15 cellular contexts compared by ENCODE assay signal in genomic region chr16:11989238-11990160, GRCh38. TPM values are rescaled to one million over a fixed set of nuclear protein-coding genes. Genes with fewer than 3 reads are reported as not detected.
A peak's percentile ranks its signal among the peaks of the same experiment; 100 is the strongest.
DNase-seq lines count a peak whose midpoint lies in the region; ATAC-seq and TF ChIP-seq lines count a peak whose summit lies in the region.
"Had no signal": no experiment of that assay in that cellular context is flagged by ENCODE, and none has a peak within 500 bp of the region (broad histone marks: within the 10 kb centered on the region; RNA-seq: fewer than 3 reads in every experiment).

No MANE protein-coding gene starts in this region.

- H3K9me3 Mint-ChIP-seq in GM23338: no peaks in the 10 kb centered on the region
- H3K9me3 Mint-ChIP-seq in natural killer cell treated with Interleukin-12 subunit alpha and Interleukin-12 subunit beta and Interleukin-15 and Interleukin-18, amount 100 ng/mL, for 72 hours: no peaks in the 10 kb centered on the region

- no peak overlapping the region for H3K23ac ChIP-seq in mesenchymal stem cell (ENCODE audit: low read length in 2 of 2)

- H3K9me2 ChIP-seq in GM23338 (ENCODE audit: insufficient read depth) (no peaks in the 10 kb centered on the region), MM.1S (replicated peaks; ENCODE audit: insufficient read depth, low read length) (no peaks in the 10 kb centered on the region)

- H3K9ac ChIP-seq in mesenchymal stem cell (ENCODE audit: low read length): no peak overlapping the region
- no peak overlapping the region for H3K9ac ChIP-seq in MM.1S (ENCODE audit: low read length)

- H3K14ac ChIP-seq in mesenchymal stem cell (ENCODE audit: low read length in 2 of 2): no peak overlapping the region

- H2BK120ac ChIP-seq in mesenchymal stem cell (ENCODE audit: low read depth, low read length): no peak overlapping the region

- no peak overlapping the region for H4K8ac ChIP-seq in mesenchymal stem cell (ENCODE audit: low read length)

- H3K4me3 ChIP-seq in GM23338 (no peak overlapping the region), mesenchymal stem cell (ENCODE audit: insufficient read depth in 1 of 2, low read depth in 1 of 2, low read length in 2 of 2) (no peak overlapping the region), MM.1S (ENCODE audit: low read length) (no peak overlapping the region)

- no peak overlapping the region for H3K18ac ChIP-seq in mesenchymal stem cell (ENCODE audit: low read depth in 1 of 2, low read length in 2 of 2)

- H3K4me3 Mint-ChIP-seq in GM23338: no peak overlapping the region
- no peak overlapping the region for H3K4me3 Mint-ChIP-seq in natural killer cell treated with Interleukin-12 subunit alpha and Interleukin-12 subunit beta and Interleukin-15 and Interleukin-18, amount 100 ng/mL, for 72 hours
- H3K4me3 Mint-ChIP-seq: activated CD4-positive, alpha-beta T cell treated with anti-CD3 and anti-CD28 coated beads for 36 hours had no signal

- H3F3A ChIP-seq in GM23338 (replicated peaks; ENCODE audit: low read depth) (no peaks in the 10 kb centered on the region), MM.1S (ENCODE audit: insufficient read depth, low read length) (no peaks in the 10 kb centered on the region)

- H3K4ac ChIP-seq in mesenchymal stem cell (ENCODE audit: low read depth in 1 of 2, low read length in 2 of 2): no peak overlapping the region

- H3K27ac ChIP-seq in GM23338 (ENCODE audit: low read depth): 0 out of 2 replicates have a peak overlapping the region, but pooled peaks have one; percentile 42
- H3K27ac ChIP-seq in mesenchymal stem cell (ENCODE audit: low read length, poor library complexity, severe bottlenecking): no peak overlapping the region
- H3K27ac ChIP-seq in MM.1S (ENCODE audit: low read length): no peak overlapping the region

- DNase-seq in Ammon's horn (ENCODE audit: low spot score) (peak; percentile 82), GM23338 (ENCODE audit: low spot score) (no peak), anterior cingulate cortex (lab: John Stamatoyannopoulos, UW) (peak in 40 of 58 donors; percentile 3 to 80 (median 39)), mesenchymal stem cell (no peak), NCI-H2107 treated with DMSO at 0.1 percent for 48 hours (lab: John Stamatoyannopoulos, UW; ENCODE audit: unreplicated experiment) (no peak), MM.1S (no peak)
- DNase-seq in natural killer cell treated with Interleukin-12 subunit alpha and Interleukin-12 subunit beta and Interleukin-15 and Interleukin-18, amount 100 ng/mL, for 72 hours (ENCODE audit: low spot score): no peak
- DNase-seq in stimulated activated CD4-positive, alpha-beta T cell treated with anti-CD3 and anti-CD28 coated beads, Interleukin-12 subunit alpha, Interleukin-12 subunit beta, amount 100 ng/mL, for 4 hours: no peak
- DNase-seq: activated CD4-positive, alpha-beta T cell treated with anti-CD3 and anti-CD28 coated beads for 36 hours; aorta; NCI-H2029 treated with DMSO at 0.1 percent for 48 hours; stimulated activated CD8-positive, alpha-beta memory T cell treated with anti-CD3 and anti-CD28 coated beads, Interleukin-4, amount 100 ng/mL, for 48 hours had no signal

- H3K36me3 ChIP-seq in GM23338 (ENCODE audit: insufficient read depth) (no peaks in the 10 kb centered on the region), mesenchymal stem cell (ENCODE audit: control insufficient read depth in 1 of 2, insufficient read depth in 2 of 2, low read depth in 1 of 2, low read length in 2 of 2) (peaks cover 0 to 10% of the 10 kb centered on the region in 2 experiments), MM.1S (replicated peaks; ENCODE audit: insufficient read depth, low read length) (no peaks in the 10 kb centered on the region)

- peaks cover 1% of the 10 kb centered on the region for H3K27me3 Mint-ChIP-seq in GM23338 (ENCODE audit: insufficient read depth, low read depth, poor library complexity)
- no peaks in the 10 kb centered on the region for H3K27me3 Mint-ChIP-seq in natural killer cell treated with Interleukin-12 subunit alpha and Interleukin-12 subunit beta and Interleukin-15 and Interleukin-18, amount 100 ng/mL, for 72 hours
- H3K27me3 Mint-ChIP-seq: activated CD4-positive, alpha-beta T cell treated with anti-CD3 and anti-CD28 coated beads for 36 hours had no signal

- peak overlapping the region; percentile 95 for H2AK5ac ChIP-seq in mesenchymal stem cell (ENCODE audit: low read length, severe bottlenecking)

- H3K27me3 ChIP-seq in GM23338 (ENCODE audit: insufficient read depth): no peaks in the 10 kb centered on the region
- no peaks in the 10 kb centered on the region for H3K27me3 ChIP-seq in mesenchymal stem cell (ENCODE audit: control insufficient read depth in 1 of 2, insufficient read depth in 1 of 2, low read length in 2 of 2)
- no peaks in the 10 kb centered on the region for H3K27me3 ChIP-seq in MM.1S (replicated peaks; ENCODE audit: insufficient read depth, low read length)

- 0 out of 2 replicates have a peak, but pooled peaks cover 4% of the 10 kb centered on the region for H3K4me1 ChIP-seq in GM23338 (ENCODE audit: insufficient read depth)
- peaks cover 29% of the 10 kb centered on the region for H3K4me1 ChIP-seq in mesenchymal stem cell (ENCODE audit: control insufficient read depth, insufficient read depth, low read depth, low read length)
- H3K4me1 ChIP-seq in MM.1S (ENCODE audit: low read length): no peaks in the 10 kb centered on the region

- H2BK12ac ChIP-seq in mesenchymal stem cell (ENCODE audit: low read length in 2 of 2): no peak overlapping the region

- H3K4me1 Mint-ChIP-seq in GM23338: peaks cover 10% of the 10 kb centered on the region
- H3K4me1 Mint-ChIP-seq in natural killer cell treated with Interleukin-12 subunit alpha and Interleukin-12 subunit beta and Interleukin-15 and Interleukin-18, amount 100 ng/mL, for 72 hours (ENCODE audit: low read depth in 2 of 2): peaks cover 8 to 10% of the 10 kb centered on the region in 2 donors
- H3K4me1 Mint-ChIP-seq: activated CD4-positive, alpha-beta T cell treated with anti-CD3 and anti-CD28 coated beads for 36 hours had no signal

- H2BK5ac ChIP-seq in mesenchymal stem cell (ENCODE audit: low read depth, low read length, poor library complexity, severe bottlenecking): no peak overlapping the region

- no peak for ATAC-seq in GM23338
- no peak for ATAC-seq in natural killer cell treated with Interleukin-12 subunit alpha and Interleukin-12 subunit beta and Interleukin-15 and Interleukin-18, amount 100 ng/mL, for 72 hours
- ATAC-seq: activated CD4-positive, alpha-beta T cell treated with anti-CD3 and anti-CD28 coated beads for 36 hours had no signal

- TF ChIP-seq CTCF in GM23338 (conservative IDR thresholded peaks at IDR 0.05; ENCODE audit: low read depth in 2 of 2) (no peak), MM.1S (IDR thresholded peaks at IDR 0.05; ENCODE audit: low read length) (no peak)

- WGBS in mesenchymal stem cell: 91% methylated on average over 17 of the region's 17 CpGs

- no peak overlapping the region for H2BK15ac ChIP-seq in mesenchymal stem cell (ENCODE audit: low read depth, poor library complexity, severe bottlenecking)

- H4K91ac ChIP-seq in mesenchymal stem cell (ENCODE audit: low read length): no peak overlapping the region

- peaks cover 32% of the 10 kb centered on the region for H3K79me1 ChIP-seq in mesenchymal stem cell (replicated peaks; ENCODE audit: low read length, poor library complexity, severe bottlenecking)

- no peak overlapping the region for H3K27ac Mint-ChIP-seq in GM23338
- H3K27ac Mint-ChIP-seq in natural killer cell treated with Interleukin-12 subunit alpha and Interleukin-12 subunit beta and Interleukin-15 and Interleukin-18, amount 100 ng/mL, for 72 hours: no peak overlapping the region
- H3K27ac Mint-ChIP-seq: activated CD4-positive, alpha-beta T cell treated with anti-CD3 and anti-CD28 coated beads for 36 hours had no signal

- H3K9me3 ChIP-seq in mesenchymal stem cell (ENCODE audit: control insufficient read depth, low read length) (no peaks in the 10 kb centered on the region), MM.1S (replicated peaks; ENCODE audit: insufficient read depth, low read length) (no peaks in the 10 kb centered on the region)

- no peak overlapping the region for H3K4me2 ChIP-seq in GM23338
- no peak overlapping the region for H3K4me2 ChIP-seq in mesenchymal stem cell (ENCODE audit: low read length, poor library complexity, severe bottlenecking)
- H3K4me2 ChIP-seq in MM.1S (ENCODE audit: low read depth, low read length): no peak overlapping the region

- H2AFZ ChIP-seq in GM23338: no peak overlapping the region
- no peak overlapping the region for H2AFZ ChIP-seq in mesenchymal stem cell (ENCODE audit: low read depth, low read length)
- H2AFZ ChIP-seq in MM.1S (ENCODE audit: low read length): no peak overlapping the region

- H4K20me1 ChIP-seq in GM23338 (replicated peaks; ENCODE audit: insufficient read depth) (no peaks in the 10 kb centered on the region), MM.1S (ENCODE audit: insufficient read depth, low read length) (no peaks in the 10 kb centered on the region)

- no peaks in the 10 kb centered on the region for H3K36me3 Mint-ChIP-seq in GM23338 (ENCODE audit: low read depth)
- H3K36me3 Mint-ChIP-seq in natural killer cell treated with Interleukin-12 subunit alpha and Interleukin-12 subunit beta and Interleukin-15 and Interleukin-18, amount 100 ng/mL, for 72 hours: no peaks in the 10 kb centered on the region

- H3K79me2 ChIP-seq in GM23338 (replicated peaks; ENCODE audit: insufficient read depth): no peaks in the 10 kb centered on the region; the same call in 1 of the 2 replicates
- peaks cover 95% of the 10 kb centered on the region for H3K79me2 ChIP-seq in MM.1S (ENCODE audit: low read length)

TF ChIP-seq in GM23338, 12 proteins besides CTCF, POLR2A, EP300 and RAD21 (continues in another document):
- TF ChIP-seq CREB1 (CRISPR knock-in tag; IDR thresholded peaks at IDR 0.05; ENCODE audit: low read depth) (no peak), POLR2AphosphoS5 (IDR thresholded peaks at IDR 0.05; ENCODE audit: low read depth) (no peak)

RNA-seq across cellular contexts. Expression of gene SNX29, which starts 13.0 kb away (rescaled TPM):
- 4.3 and 9.0 TPM in 2 replicates for total RNA-seq in GM23338 (2014; rRNA removed; shearing (Covaris generic))
- polyA plus RNA-seq in GM23338 (2016; fragmentation: Nextera tagmentation; extraction: Ambion mirVana): 12.9 and 13.2 TPM in 2 replicates
- polyA plus RNA-seq in mesenchymal stem cell (2013, experiment 1 of 2): 5.0 TPM
- polyA plus RNA-seq in mesenchymal stem cell (2013, experiment 2 of 2): 4.9 TPM
- 10 to 100 TPM; 18.9 to 37.4 TPM for total RNA-seq in natural killer cell treated with Interleukin-12 subunit alpha and Interleukin-12 subunit beta and Interleukin-15 and Interleukin-18, amount 100 ng/mL, for 72 hours

RNA-seq across cellular contexts. Expression of gene TNFRSF17, which starts 24.5 kb away (rescaled TPM):
- not detected in 2 replicates for total RNA-seq in GM23338 (2014; rRNA removed; shearing (Covaris generic))
- 0.37 TPM in 1 of 2 replicates, not detected in the other for polyA plus RNA-seq in GM23338 (2016; fragmentation: Nextera tagmentation; extraction: Ambion mirVana)
- polyA plus RNA-seq in mesenchymal stem cell (2013, experiment 1 of 2): 0.07 TPM
- not detected for polyA plus RNA-seq in mesenchymal stem cell (2013, experiment 2 of 2)
- total RNA-seq in natural killer cell treated with Interleukin-12 subunit alpha and Interleukin-12 subunit beta and Interleukin-15 and Interleukin-18, amount 100 ng/mL, for 72 hours: not detected
- total RNA-seq: activated CD4-positive, alpha-beta T cell treated with anti-CD3 and anti-CD28 coated beads for 36 hours; aorta; fibroblast of villous mesenchyme; kidney epithelial cell; LHCN-M2 had no signal
- polyA plus RNA-seq: aorta had no signal

RNA-seq across cellular contexts. Expression of gene NPIPB2, which starts 47.7 kb away (rescaled TPM):
- total RNA-seq in GM23338 (2014; rRNA removed; shearing (Covaris generic)): 6.8 and 33.1 TPM in 2 replicates
- 1.0 and 1.5 TPM in 2 replicates for polyA plus RNA-seq in GM23338 (2016; fragmentation: Nextera tagmentation; extraction: Ambion mirVana)
- 0.47 TPM for polyA plus RNA-seq in mesenchymal stem cell (2013, experiment 1 of 2)
- 1.4 TPM for polyA plus RNA-seq in mesenchymal stem cell (2013, experiment 2 of 2)
- total RNA-seq in natural killer cell treated with Interleukin-12 subunit alpha and Interleukin-12 subunit beta and Interleukin-15 and Interleukin-18, amount 100 ng/mL, for 72 hours: 10 to 100 TPM; 19.9 to 35.5 TPM

Comparison
In these comparisons a context has a peak if more than half of its experiments do, and no peak if none do; other contexts are left out.
1. DNase-seq: peak in Ammon's horn (single experiment) and anterior cingulate cortex (40 of 58); none in GM23338 (single experiment), mesenchymal stem cell (single experiment), natural killer cell treated with Interleukin-12 subunit alpha and Interleukin-12 subunit beta and Interleukin-15 and Interleukin-18, amount 100 ng/mL, for 72 hours (single experiment), stimulated activated CD4-positive, alpha-beta T cell treated with anti-CD3 and anti-CD28 coated beads, Interleukin-12 subunit alpha, Interleukin-12 subunit beta, amount 100 ng/mL, for 4 hours (single experiment), NCI-H2107 treated with DMSO at 0.1 percent for 48 hours (single experiment) and MM.1S (single experiment).